Comparison of ENCODE assay signal across 17 cellular contexts in the genomic region with DNA sequence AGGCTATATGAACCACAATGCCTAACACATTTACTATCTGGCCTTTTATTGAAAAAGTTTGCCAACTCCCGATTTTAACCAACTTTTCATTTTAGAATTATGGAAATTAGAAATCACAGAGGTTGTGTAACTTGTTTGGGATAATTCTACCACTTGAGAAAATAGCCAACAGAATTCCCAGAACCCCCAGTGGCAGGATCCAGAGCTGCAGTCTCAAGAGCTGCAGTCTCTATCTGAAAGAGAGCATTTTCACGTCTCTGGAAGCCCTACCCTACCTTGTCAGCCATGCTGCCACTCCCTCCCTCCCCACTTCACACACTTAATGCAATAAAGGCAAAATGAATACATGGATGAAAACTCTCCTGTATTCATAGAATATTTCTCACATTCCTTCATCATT. TPM values are rescaled to one million over a fixed set of nuclear protein-coding genes. Genes with fewer than 3 reads are reported as not detected.
A peak's percentile ranks its signal among the peaks of the same experiment; 100 is the strongest.
DNase-seq lines count a peak whose midpoint lies in the region; ATAC-seq and TF ChIP-seq lines count a peak whose summit lies in the region.
"Had no signal": no experiment of that assay in that cellular context is flagged by ENCODE, and none has a peak within 500 bp of the region (broad histone marks: within the 10 kb centered on the region; RNA-seq: fewer than 3 reads in every experiment).

No MANE protein-coding gene starts in this region.

- H3K27me3 Mint-ChIP-seq in T-helper 2 cell treated with Interferon-gamma antibody and Interleukin-4, amounts not matched to agents 5 μg/mL and 100 μg/mL, for 36 hours (ENCODE audit: low read depth) = no peaks in the 10 kb centered on the region
- H3K27me3 Mint-ChIP-seq: naive thymus-derived CD8-positive, alpha-beta T cell; stimulated activated naive CD8-positive, alpha-beta T cell treated with anti-CD3 and anti-CD28 coated beads, Interleukin-15, amount 100 ng/mL, for 72 hours had no signal

- H3K9me3 Mint-ChIP-seq in T-helper 2 cell treated with Interferon-gamma antibody and Interleukin-4, amounts not matched to agents 5 μg/mL and 100 μg/mL, for 36 hours = no peaks in the 10 kb centered on the region
- H3K9me3 Mint-ChIP-seq: CD14-positive monocyte; naive thymus-derived CD8-positive, alpha-beta T cell; stimulated activated naive CD8-positive, alpha-beta T cell treated with anti-CD3 and anti-CD28 coated beads, Interleukin-15, amount 100 ng/mL, for 72 hours had no signal

- H3K9me3 ChIP-seq in sigmoid colon = no peaks in the 10 kb centered on the region

- no peak overlapping the region for H3K4me3 Mint-ChIP-seq in T-helper 2 cell treated with Interferon-gamma antibody and Interleukin-4, amounts not matched to agents 5 μg/mL and 100 μg/mL, for 36 hours
- H3K4me3 Mint-ChIP-seq: CD14-positive monocyte; naive thymus-derived CD8-positive, alpha-beta T cell; stimulated activated naive CD8-positive, alpha-beta T cell treated with anti-CD3 and anti-CD28 coated beads, Interleukin-15, amount 100 ng/mL, for 72 hours had no signal

- H3K4me1 ChIP-seq in sigmoid colon = peaks cover 0 to under 1% (median 0%) of the 10 kb centered on the region in 4 donors

- no peak overlapping the region for H3K4me3 ChIP-seq in GM12875 (ENCODE audit: low read depth, low read length)
- no peak overlapping the region for H3K4me3 ChIP-seq in fibroblast of villous mesenchyme (ENCODE audit: low read depth, low read length)
- no peak overlapping the region for H3K4me3 ChIP-seq in sigmoid colon

- no peaks in the 10 kb centered on the region for H3K36me3 Mint-ChIP-seq in T-helper 2 cell treated with Interferon-gamma antibody and Interleukin-4, amounts not matched to agents 5 μg/mL and 100 μg/mL, for 36 hours (ENCODE audit: low read depth)
- H3K36me3 Mint-ChIP-seq: CD14-positive monocyte had no signal

- 63 to 86% methylated on average over 2 of the region's 2 CpGs for WGBS in sigmoid colon, 2 donors

- no peaks in the 10 kb centered on the region for H3K4me1 Mint-ChIP-seq in T-helper 2 cell treated with Interferon-gamma antibody and Interleukin-4, amounts not matched to agents 5 μg/mL and 100 μg/mL, for 36 hours (ENCODE audit: low read depth)
- H3K4me1 Mint-ChIP-seq: CD14-positive monocyte had no signal

- no peak overlapping the region for H3K27ac Mint-ChIP-seq in T-helper 2 cell treated with Interferon-gamma antibody and Interleukin-4, amounts not matched to agents 5 μg/mL and 100 μg/mL, for 36 hours
- H3K27ac Mint-ChIP-seq: CD14-positive monocyte; naive thymus-derived CD8-positive, alpha-beta T cell; stimulated activated naive CD8-positive, alpha-beta T cell treated with anti-CD3 and anti-CD28 coated beads, Interleukin-15, amount 100 ng/mL, for 72 hours had no signal

- intact Hi-C loops in sigmoid colon (cut with DNase I) = no loop called here

- no peak for TF ChIP-seq POLR2A in sigmoid colon (IDR thresholded peaks at IDR 0.05)

- H3K36me3 ChIP-seq in sigmoid colon = no peaks in the 10 kb centered on the region

- TF ChIP-seq EP300 in sigmoid colon (IDR thresholded peaks at IDR 0.05) = no peak

- peak; percentile 41 for DNase-seq in AG08396 (ENCODE audit: low spot score)
- DNase-seq in fibroblast of villous mesenchyme (ENCODE audit: low read depth) = peak; percentile 16
- DNase-seq in HCEC 1CT = no peak
- DNase-seq in T-helper 2 cell treated with Interferon-gamma antibody and Interleukin-4, amounts not matched to agents 5 μg/mL and 100 μg/mL, for 36 hours (ENCODE audit: low spot score) = no peak
- DNase-seq in sigmoid colon = no peak
- DNase-seq in NK-92 (lab: John Stamatoyannopoulos, UW; ENCODE audit: unreplicated experiment) = no peak
- DNase-seq: activated CD4-positive, alpha-beta T cell treated with anti-CD3 and anti-CD28 coated beads, Interleukin-2, amount 50 U/mL, for 1 hour; effector CD8-positive, alpha-beta T cell; left cardiac atrium; naive thymus-derived CD8-positive, alpha-beta T cell; NCI-H1092; NCI-H2227 treated with DMSO at 0.1 percent for 48 hours; stimulated activated naive CD8-positive, alpha-beta T cell treated with anti-CD3 and anti-CD28 coated beads, Interleukin-15, amount 100 ng/mL, for 72 hours; T-helper 2 cell had no signal

- H3K27ac ChIP-seq in sigmoid colon = no peak overlapping the region

- ATAC-seq in SK-N-SH treated with all-trans-retinoic acid at 6 μM for 48 hours = 0 out of 3 replicates have a peak, but pooled peaks have one; percentile 44
- ATAC-seq: left cardiac atrium; naive thymus-derived CD8-positive, alpha-beta T cell; stimulated activated naive CD8-positive, alpha-beta T cell treated with anti-CD3 and anti-CD28 coated beads, Interleukin-15, amount 100 ng/mL, for 72 hours had no signal

- TF ChIP-seq CTCF in GM12875 (IDR thresholded peaks at IDR 0.05; ENCODE audit: borderline replicate concordance, insufficient read depth, low read depth, low read length) (0 out of 2 replicates have a peak, but pooled peaks have one; percentile 25), fibroblast of villous mesenchyme (IDR thresholded peaks at IDR 0.05; ENCODE audit: insufficient read depth, low read depth, low read length) (peak; percentile 54), sigmoid colon (IDR thresholded peaks at IDR 0.05) (no peak)

- H3K27me3 ChIP-seq in sigmoid colon = no peaks in the 10 kb centered on the region

TF ChIP-seq in SK-N-SH treated with all-trans-retinoic acid at 6 μM for 48 hours, 23 proteins besides CTCF, POLR2A, EP300 and RAD21 (continues in another document):
- no peak for TF ChIP-seq ZNF70 (CRISPR knock-in tag; IDR thresholded peaks at IDR 0.05)
- TF ChIP-seq SNAI2 (CRISPR knock-in tag; IDR thresholded peaks at IDR 0.05) = no peak
- no peak for TF ChIP-seq ISL1 (CRISPR knock-in tag; IDR thresholded peaks at IDR 0.05)
- TF ChIP-seq GLIS3 (CRISPR knock-in tag; IDR thresholded peaks at IDR 0.05) = no peak
- TF ChIP-seq POU6F1 (CRISPR knock-in tag; IDR thresholded peaks at IDR 0.05; ENCODE audit: borderline replicate concordance, low read depth) = no peak
- no peak for TF ChIP-seq RARB (CRISPR knock-in tag; IDR thresholded peaks at IDR 0.05)
- TF ChIP-seq, protein P1, sequence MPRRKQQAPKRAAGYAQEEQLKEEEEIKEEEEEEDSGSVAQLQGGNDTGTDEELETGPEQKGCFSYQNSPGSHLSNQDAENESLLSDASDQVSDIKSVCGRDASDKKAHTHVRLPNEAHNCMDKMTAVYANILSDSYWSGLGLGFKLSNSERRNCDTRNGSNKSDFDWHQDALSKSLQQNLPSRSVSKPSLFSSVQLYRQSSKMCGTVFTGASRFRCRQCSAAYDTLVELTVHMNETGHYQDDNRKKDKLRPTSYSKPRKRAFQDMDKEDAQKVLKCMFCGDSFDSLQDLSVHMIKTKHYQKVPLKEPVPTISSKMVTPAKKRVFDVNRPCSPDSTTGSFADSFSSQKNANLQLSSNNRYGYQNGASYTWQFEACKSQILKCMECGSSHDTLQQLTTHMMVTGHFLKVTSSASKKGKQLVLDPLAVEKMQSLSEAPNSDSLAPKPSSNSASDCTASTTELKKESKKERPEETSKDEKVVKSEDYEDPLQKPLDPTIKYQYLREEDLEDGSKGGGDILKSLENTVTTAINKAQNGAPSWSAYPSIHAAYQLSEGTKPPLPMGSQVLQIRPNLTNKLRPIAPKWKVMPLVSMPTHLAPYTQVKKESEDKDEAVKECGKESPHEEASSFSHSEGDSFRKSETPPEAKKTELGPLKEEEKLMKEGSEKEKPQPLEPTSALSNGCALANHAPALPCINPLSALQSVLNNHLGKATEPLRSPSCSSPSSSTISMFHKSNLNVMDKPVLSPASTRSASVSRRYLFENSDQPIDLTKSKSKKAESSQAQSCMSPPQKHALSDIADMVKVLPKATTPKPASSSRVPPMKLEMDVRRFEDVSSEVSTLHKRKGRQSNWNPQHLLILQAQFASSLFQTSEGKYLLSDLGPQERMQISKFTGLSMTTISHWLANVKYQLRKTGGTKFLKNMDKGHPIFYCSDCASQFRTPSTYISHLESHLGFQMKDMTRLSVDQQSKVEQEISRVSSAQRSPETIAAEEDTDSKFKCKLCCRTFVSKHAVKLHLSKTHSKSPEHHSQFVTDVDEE (CRISPR knock-in tag; IDR thresholded peaks at IDR 0.05) = no peak
- TF ChIP-seq PATZ1 (CRISPR knock-in tag; IDR thresholded peaks at IDR 0.05; ENCODE audit: borderline replicate concordance) = no peak
- no peak for TF ChIP-seq ZFP30 (CRISPR knock-in tag; IDR thresholded peaks at IDR 0.05)
- TF ChIP-seq CSDC2 (CRISPR knock-in tag; IDR thresholded peaks at IDR 0.05) = no peak
- no peak for TF ChIP-seq ZNF8 (CRISPR knock-in tag; IDR thresholded peaks at IDR 0.05)
- TF ChIP-seq TOX (CRISPR knock-in tag; IDR thresholded peaks at IDR 0.05; ENCODE audit: borderline replicate concordance) = no peak

RNA-seq across cellular contexts. Expression of gene TSPYL6, which starts 23.4 kb away (rescaled TPM):
- total RNA-seq in fibroblast of villous mesenchyme = not detected in 2 replicates
- total RNA-seq in sigmoid colon = under 1 TPM in 1 of 4 donors, not detected in 3; 0.16 TPM
- not detected for polyA plus RNA-seq in sigmoid colon
- total RNA-seq: left cardiac atrium; naive thymus-derived CD8-positive, alpha-beta T cell had no signal
- polyA plus RNA-seq: CD14-positive monocyte; naive thymus-derived CD8-positive, alpha-beta T cell had no signal

Comparison
In these comparisons a context has a peak if more than half of its experiments do, and no peak if none do; other contexts are left out.
1. DNase-seq: peak in AG08396 (single experiment) and fibroblast of villous mesenchyme (single experiment); none in HCEC 1CT (single experiment), T-helper 2 cell treated with Interferon-gamma antibody and Interleukin-4, amounts not matched to agents 5 μg/mL and 100 μg/mL, for 36 hours (single experiment), sigmoid colon (single experiment) and NK-92 (single experiment).
2. CTCF ChIP-seq: peak in GM12875 (single experiment) and fibroblast of villous mesenchyme (single experiment); none in sigmoid colon (0 of 4).